Comparison of ENCODE assay signal across 20 cellular contexts in genomic region chr22:24323233-24323632, GRCh38.
"Had no signal": no experiment of that assay in that cellular context is flagged by ENCODE, and none has a peak within 500 bp of the region (broad histone marks: within the 10 kb centered on the region; RNA-seq: fewer than 3 reads in every experiment).

No MANE protein-coding gene starts in this region.

- ATAC-seq: foreskin keratinocyte; stimulated activated memory B cell treated with anti-CD40 and anti-IgM and Interleukin-4, amounts not matched to agents 10 μg/mL and 1 μg/mL and 100 μg/mL, for 72 hours had no signal

- H3K27me3 Mint-ChIP-seq: activated B cell treated with CpG ODN at 0.5 μM for 24 hours; activated CD4-positive, alpha-beta memory T cell treated with anti-CD3 and anti-CD28 coated beads for 36 hours; activated naive CD8-positive, alpha-beta T cell treated with anti-CD3 and anti-CD28 coated beads, Interleukin-2, amount 10 ng/mL, durations not matched to agents 7 days and 5 days; brain; central memory CD8-positive, alpha-beta T cell; progenitor cell of endocrine pancreas; stimulated activated memory B cell treated with anti-CD40 and anti-IgM and Interleukin-4, amounts not matched to agents 10 μg/mL and 1 μg/mL and 100 μg/mL, for 72 hours had no signal

- DNase-seq: activated B cell treated with CpG ODN at 0.5 μM for 24 hours; activated CD4-positive, alpha-beta memory T cell treated with anti-CD3 and anti-CD28 coated beads for 36 hours; activated CD4-positive, alpha-beta T cell treated with anti-CD3 and anti-CD28 coated beads for 4 hours; activated gamma-delta T cell treated with Interleukin-2 at 50 U/mL for 16 hours; activated naive CD8-positive, alpha-beta T cell treated with anti-CD3 and anti-CD28 coated beads, Interleukin-2, amount 10 ng/mL, durations not matched to agents 7 days and 5 days; activated T-cell treated with anti-CD3 and anti-CD28 coated beads for 4 hours; anterior cingulate cortex; colonic mucosa; endodermal cell; foreskin keratinocyte; hypothalamus; islet precursor cell; occipital lobe; stimulated activated CD4-positive, alpha-beta T cell treated with anti-CD3 and anti-CD28 coated beads, Interleukin-4, amount 100 ng/mL, for 24 hours had no signal

- H3K4me1 ChIP-seq: colonic mucosa, foreskin keratinocyte had no signal

- H3K9me3 ChIP-seq: colonic mucosa, thoracic aorta had no signal

- H3K27ac Mint-ChIP-seq: activated B cell treated with CpG ODN at 0.5 μM for 24 hours; activated naive CD8-positive, alpha-beta T cell treated with anti-CD3 and anti-CD28 coated beads, Interleukin-2, amount 10 ng/mL, durations not matched to agents 7 days and 5 days; activated T-helper 1 cell treated with anti-CD3 and anti-CD28 coated beads, Interleukin-12 subunit alpha, Interleukin-12 subunit beta, Interleukin-2, Interleukin-4 antibody, amounts not matched to agents 30 ng/mL and 10 ng/mL and 1 ng/mL, durations not matched to agents 14 hours and 24 hours and 36 hours; endodermal cell; stimulated activated memory B cell treated with anti-CD40 and anti-IgM and Interleukin-4, amounts not matched to agents 10 μg/mL and 1 μg/mL and 100 μg/mL, for 72 hours had no signal

- H3K9me3 Mint-ChIP-seq: activated B cell treated with CpG ODN at 0.5 μM for 24 hours; activated CD4-positive, alpha-beta memory T cell treated with anti-CD3 and anti-CD28 coated beads for 36 hours; activated naive CD8-positive, alpha-beta T cell treated with anti-CD3 and anti-CD28 coated beads, Interleukin-2, amount 10 ng/mL, durations not matched to agents 7 days and 5 days; activated T-helper 1 cell treated with anti-CD3 and anti-CD28 coated beads, Interleukin-12 subunit alpha, Interleukin-12 subunit beta, Interleukin-2, Interleukin-4 antibody, amounts not matched to agents 30 ng/mL and 10 ng/mL and 1 ng/mL, durations not matched to agents 14 hours and 24 hours and 36 hours; central memory CD8-positive, alpha-beta T cell; stimulated activated memory B cell treated with anti-CD40 and anti-IgM and Interleukin-4, amounts not matched to agents 10 μg/mL and 1 μg/mL and 100 μg/mL, for 72 hours had no signal

- H3K27me3 ChIP-seq: colonic mucosa, foreskin keratinocyte had no signal

- H3K4me3 ChIP-seq: colonic mucosa, thoracic aorta had no signal

- H3K4me3 Mint-ChIP-seq: activated B cell treated with CpG ODN at 0.5 μM for 24 hours; activated CD4-positive, alpha-beta memory T cell treated with anti-CD3 and anti-CD28 coated beads for 36 hours; activated naive CD8-positive, alpha-beta T cell treated with anti-CD3 and anti-CD28 coated beads, Interleukin-2, amount 10 ng/mL, durations not matched to agents 7 days and 5 days; activated T-helper 1 cell treated with anti-CD3 and anti-CD28 coated beads, Interleukin-12 subunit alpha, Interleukin-12 subunit beta, Interleukin-2, Interleukin-4 antibody, amounts not matched to agents 30 ng/mL and 10 ng/mL and 1 ng/mL, durations not matched to agents 14 hours and 24 hours and 36 hours; brain; central memory CD8-positive, alpha-beta T cell; endodermal cell; stimulated activated memory B cell treated with anti-CD40 and anti-IgM and Interleukin-4, amounts not matched to agents 10 μg/mL and 1 μg/mL and 100 μg/mL, for 72 hours had no signal

- H3K27ac ChIP-seq: colonic mucosa, foreskin keratinocyte, thoracic aorta had no signal

- H3K36me3 ChIP-seq: colonic mucosa had no signal

- H3K4me1 Mint-ChIP-seq: stimulated activated memory B cell treated with anti-CD40 and anti-IgM and Interleukin-4, amounts not matched to agents 10 μg/mL and 1 μg/mL and 100 μg/mL, for 72 hours had no signal
